In the genomic region with DNA sequence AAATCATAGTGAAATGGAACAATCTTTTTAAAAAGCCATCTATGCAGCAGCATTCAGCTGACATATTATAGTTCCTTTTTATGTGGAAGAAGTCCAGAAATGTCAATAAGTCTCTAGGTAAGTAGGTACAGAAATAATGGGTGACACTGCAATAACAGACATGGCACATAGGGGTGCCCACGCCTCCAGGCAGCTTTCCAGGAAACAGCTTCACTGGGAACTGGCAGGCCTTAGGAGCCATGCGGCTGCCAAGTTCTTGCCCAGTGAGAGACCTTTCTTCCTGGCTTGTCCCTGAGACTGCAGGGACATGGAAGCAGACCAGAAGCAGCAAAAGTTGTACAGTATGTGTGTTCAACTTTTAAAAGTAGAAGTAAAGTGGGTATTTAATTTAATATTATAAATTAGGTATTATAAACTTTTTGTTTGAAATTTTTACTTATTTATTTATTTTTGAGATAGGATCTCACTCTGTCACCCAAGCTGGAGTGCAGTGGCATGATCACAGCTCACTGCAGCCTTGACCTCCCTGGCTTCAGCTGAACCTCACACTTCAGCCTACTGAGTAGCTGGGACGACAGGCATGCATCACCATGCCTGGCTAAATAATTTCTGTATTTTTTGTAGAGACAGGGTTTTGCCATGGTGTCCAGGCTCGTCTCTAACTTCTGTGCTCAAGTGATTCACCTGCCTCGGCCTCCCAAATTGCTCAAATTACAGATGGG, we compare ENCODE assay signal across 14 cellular contexts. TPM values are rescaled to one million over a fixed set of nuclear protein-coding genes. Genes with fewer than 3 reads are reported as not detected.
A peak's percentile ranks its signal among the peaks of the same experiment; 100 is the strongest.
DNase-seq lines count a peak whose midpoint lies in the region; ATAC-seq, FAIRE-seq and TF ChIP-seq lines count a peak whose summit lies in the region.
"Had no signal": no experiment of that assay in that cellular context is flagged by ENCODE, and none has a peak within 500 bp of the region (broad histone marks: within the 10 kb centered on the region; RNA-seq: fewer than 3 reads in every experiment).

No MANE protein-coding gene starts in this region.

- H3K36me3 ChIP-seq in pancreas (no peaks in the 10 kb centered on the region), PC-3 (ENCODE audit: low read depth, low read length) (no peaks in the 10 kb centered on the region)
- H3K36me3 ChIP-seq: SJCRH30 had no signal

- BruUV-seq in PC-3 (replicated peaks; lab: Mats Ljungman, UMichigan): no TSS peak

- no peaks in the 10 kb centered on the region for H3K9me2 ChIP-seq in PC-3 (replicated peaks; ENCODE audit: low read length)

- POLR2A ChIA-PET in PC-3 (lab: Charles Lee; ENCODE audit: unreplicated experiment): no interaction called here

- H3K27ac ChIP-seq in VCaP (no peak overlapping the region), pancreas (no peak overlapping the region), PC-3 (ENCODE audit: low read length) (no peak overlapping the region)
- H3K27ac ChIP-seq: SJCRH30 had no signal

- DNase-seq in Daoy (ENCODE audit: low read depth): peak; percentile 7
- DNase-seq in left cardiac atrium: peak; percentile 73
- peak; percentile 66 to 86 (median 78) for DNase-seq in pancreas
- no peak for DNase-seq in stimulated activated CD4-positive, alpha-beta T cell treated with anti-CD3 and anti-CD28 coated beads, Interleukin-1b, Interleukin-23, amount 100 ng/mL, for 48 hours
- no peak for DNase-seq in PC-3
- no peak for DNase-seq in MV-4-11 (lab: John Stamatoyannopoulos, UW)
- no peak for DNase-seq in Kasumi-1 (lab: John Stamatoyannopoulos, UW)
- DNase-seq: activated CD4-positive, alpha-beta T cell treated with anti-CD3 and anti-CD28 coated beads, Interleukin-2, amount 50 U/mL, for 4 hours; NCI-H1105; NCI-H510A; SJCRH30 had no signal

- intact Hi-C loops in left cardiac atrium (cut with DNase I): no loop called here
- intact Hi-C loops in pancreas (cut with DNase I): no loop called here
- intact Hi-C loops in PC-3 (cut with micrococcal nuclease): no loop called here

- WGBS in pancreas, 2 donors: 48 to 49% methylated on average over 5 of the region's 5 CpGs

- H3K9me3 ChIP-seq in pancreas: no peaks in the 10 kb centered on the region
- H3K9me3 ChIP-seq in PC-3 (ENCODE audit: low read length): no peaks in the 10 kb centered on the region
- H3K9me3 ChIP-seq: SJCRH30 had no signal

- no peak overlapping the region for H3K4me3 ChIP-seq in pancreas
- no peak overlapping the region for H3K4me3 ChIP-seq in PC-3 (ENCODE audit: low read length)
- H3K4me3 ChIP-seq: SJCRH30 had no signal

- H2AFZ ChIP-seq in PC-3 (ENCODE audit: low read length): no peak overlapping the region

- no peaks in the 10 kb centered on the region for H3K79me2 ChIP-seq in PC-3 (ENCODE audit: low read length)

- no peaks in the 10 kb centered on the region for H4K20me1 ChIP-seq in PC-3 (ENCODE audit: low read length)

- H3F3A ChIP-seq in PC-3 (ENCODE audit: low read length, unreplicated experiment): no peaks in the 10 kb centered on the region

- H3K4me1 ChIP-seq in pancreas (peaks cover 0 to 9% (median 0%) of the 10 kb centered on the region in 3 donors), PC-3 (ENCODE audit: insufficient read depth, low read length) (no peaks in the 10 kb centered on the region)
- H3K4me1 ChIP-seq: SJCRH30 had no signal

- TF ChIP-seq CTCF in VCaP (conservative IDR thresholded peaks at IDR 0.05): peak; percentile 47; the same call in 1 of the 2 replicates
- TF ChIP-seq CTCF in pancreas (IDR thresholded peaks at IDR 0.05): peak in 2 of 4 donors; percentile 26
- TF ChIP-seq CTCF in PC-3 (conservative IDR thresholded peaks at IDR 0.05; ENCODE audit: low read depth, low read length): no peak

- FAIRE-seq in pancreas (lab: Jason Lieb, UNC): no peak

- H3K4me2 ChIP-seq in PC-3 (ENCODE audit: low read length): no peak overlapping the region

- no peak overlapping the region for H3K9ac ChIP-seq in PC-3 (ENCODE audit: low read length)

- ATAC-seq in left cardiac atrium (peak; percentile 90 to 95), pancreas (peak; percentile 98 to 100 (median 99)), PC-3 (no peak)
- ATAC-seq: activated naive CD4-positive, alpha-beta T cell treated with anti-CD3 and anti-CD28 coated beads, Interleukin-2, amount 50 U/mL, for 72 hours had no signal

- H3K27me3 ChIP-seq in pancreas (no peaks in the 10 kb centered on the region), PC-3 (ENCODE audit: low read length) (peaks cover 13% of the 10 kb centered on the region)
- H3K27me3 ChIP-seq: SJCRH30 had no signal

- CTCF ChIA-PET in PC-3 (lab: Charles Lee): no interaction called here

RNA-seq across cellular contexts. Expression of gene ETNPPL, which starts 12.1 kb away (rescaled TPM):
- total RNA-seq in Daoy (2014; rRNA removed; shearing (Covaris generic)): 0.11 TPM in 1 of 2 replicates, not detected in the other
- 10 to 100 TPM; 12.6 to 13.5 TPM for total RNA-seq in left cardiac atrium
- under 1 TPM in 1 of 6 donors, not detected in 5; 0.25 TPM for total RNA-seq in pancreas
- polyA plus RNA-seq in pancreas: not detected
- not detected in 2 replicates for total RNA-seq in PC-3 (2014; rRNA removed)
- total RNA-seq: activated naive CD4-positive, alpha-beta T cell treated with anti-CD3 and anti-CD28 coated beads, Interleukin-2, amount 50 U/mL, for 72 hours; mesenteric fat pad; SJCRH30 had no signal

Comparison
In these comparisons a context has a peak if more than half of its experiments do, and no peak if none do; other contexts are left out.
1. DNase-seq: peak in Daoy (single experiment), left cardiac atrium (single experiment) and pancreas (6 of 6); none in stimulated activated CD4-positive, alpha-beta T cell treated with anti-CD3 and anti-CD28 coated beads, Interleukin-1b, Interleukin-23, amount 100 ng/mL, for 48 hours (single experiment), PC-3 (single experiment), MV-4-11 (single experiment) and Kasumi-1 (0 of 2).
2. RNA of gene ETNPPL, which starts 12.1 kb away (total RNA-seq): 12.6 to 13.5 TPM in left cardiac atrium; 0.11 TPM in Daoy, 0.25 TPM in pancreas and not detected in PC-3; every median in the first group is over 10 times any median in the second.